Comparison of ENCODE assay signal across 22 cellular contexts in genomic region chr13:107361666-107362065, GRCh38.
"Had no signal": no experiment of that assay in that cellular context is flagged by ENCODE, and none has a peak within 500 bp of the region (broad histone marks: within the 10 kb centered on the region; RNA-seq: fewer than 3 reads in every experiment).

No MANE protein-coding gene starts in this region.

- H3K4me3 ChIP-seq: mucosa of descending colon, right atrium auricular region, suprapubic skin, tibial artery had no signal

- DNase-seq: activated CD4-positive, alpha-beta memory T cell treated with anti-CD3 and anti-CD28 coated beads for 36 hours; activated CD4-positive, alpha-beta T cell treated with anti-CD3 and anti-CD28 coated beads, Interleukin-2, amount 10 ng/mL, durations not matched to agents 24 days and 14 days; activated CD4-positive, CD25-positive, alpha-beta regulatory T cell treated with anti-CD3 and anti-CD28 coated beads, Interleukin-2, amount 50 U/mL, for 72 hours; activated CD8-positive, alpha-beta memory T cell treated with anti-CD3 and anti-CD28 coated beads, Interleukin-2, amount 50 U/mL, for 4 hours; activated gamma-delta T cell; activated naive CD4-positive, alpha-beta T cell treated with anti-CD3 and anti-CD28 coated beads, Interleukin-2, amount 10 ng/mL, durations not matched to agents 7 days and 5 days; activated naive CD8-positive, alpha-beta T cell treated with anti-CD3 and anti-CD28 coated beads, Interleukin-2, amount 10 ng/mL, durations not matched to agents 7 days and 5 days; activated T-cell treated with anti-CD3 and anti-CD28 coated beads, Interleukin-2, amount 50 U/mL, for 1 hour; amniotic stem cell; caudate nucleus; left cardiac atrium; left ventricle myocardium superior; mucosa of descending colon; stimulated activated CD4-positive, alpha-beta T cell treated with anti-CD3 and anti-CD28 coated beads, Interleukin-15, amount 100 ng/mL, for 24 hours; stimulated activated CD4-positive, alpha-beta T cell treated with anti-CD3 and anti-CD28 coated beads, Interleukin-2, amount 100 ng/mL, for 24 hours; stimulated activated naive B cell treated with anti-CD40 and anti-IgM and Interleukin-4, amounts not matched to agents 10 μg/mL and 1 μg/mL and 100 μg/mL, for 72 hours; SW 1271; T-helper 9 cell; tibial artery had no signal

- H3K27ac ChIP-seq: neutrophil, right atrium auricular region, suprapubic skin, tibial artery had no signal

- H3K36me3 ChIP-seq: neutrophil, right atrium auricular region, suprapubic skin, tibial artery had no signal

- H3K4me1 ChIP-seq: right atrium auricular region, suprapubic skin, tibial artery had no signal

- H3K9me3 ChIP-seq: mucosa of descending colon, neutrophil, right atrium auricular region, suprapubic skin, tibial artery had no signal

- H3K27me3 ChIP-seq: neutrophil, right atrium auricular region, suprapubic skin, tibial artery had no signal
